31 cellular contexts compared by ENCODE assay signal in the genomic region with DNA sequence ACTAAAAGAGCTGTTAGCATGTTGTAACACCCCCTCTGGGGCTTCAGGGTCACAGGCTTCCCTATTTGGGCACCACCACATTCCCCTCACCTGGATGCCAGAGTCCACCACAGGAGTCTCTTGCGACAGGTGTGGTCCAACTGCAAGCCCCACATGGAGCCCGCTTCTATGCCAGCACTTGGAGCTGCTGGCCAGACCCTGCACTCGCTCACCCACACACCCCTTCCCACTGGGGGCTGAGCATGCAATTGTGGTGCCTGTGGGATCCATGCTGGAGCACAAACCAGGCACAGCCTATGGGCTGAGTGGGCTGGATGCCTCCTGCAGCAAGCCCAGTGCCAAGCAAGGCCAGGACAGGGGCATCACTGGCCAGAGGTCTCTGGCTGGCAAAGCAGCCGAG. TPM values are rescaled to one million over a fixed set of nuclear protein-coding genes. Genes with fewer than 3 reads are reported as not detected.
"Had no signal": no experiment of that assay in that cellular context is flagged by ENCODE, and none has a peak within 500 bp of the region (broad histone marks: within the 10 kb centered on the region; RNA-seq: fewer than 3 reads in every experiment).

No MANE protein-coding gene starts in this region.

- ATAC-seq: left cardiac atrium; left lobe of liver; left ventricle myocardium superior; lower lobe of right lung; natural killer cell; stimulated activated naive B cell treated with anti-CD40 and anti-IgM and Interleukin-4, amounts not matched to agents 10 μg/mL and 1 μg/mL and 100 μg/mL, for 72 hours; stimulated activated naive CD8-positive, alpha-beta T cell treated with anti-CD3 and anti-CD28 coated beads, Interleukin-15, Interleukin-2, amounts not matched to agents 100 U/mL and 50 U/mL, for 24 hours had no signal

- H3K9me3 ChIP-seq: lower lobe of right lung, ovary, right atrium auricular region, right lobe of liver, testis, thyroid gland, transverse colon, vagina had no signal

- H3K36me3 Mint-ChIP-seq: naive B cell; natural killer cell; neural progenitor cell; stimulated activated naive B cell treated with anti-CD40 and anti-IgM and Interleukin-4, amounts not matched to agents 10 μg/mL and 1 μg/mL and 100 μg/mL, for 72 hours had no signal

- H3K27ac ChIP-seq: hepatocyte, lower lobe of right lung, neural progenitor cell, ovary, right atrium auricular region, right lobe of liver, stomach, testis, thyroid gland, transverse colon, vagina had no signal

- H3K27me3 ChIP-seq: hepatocyte, ovary, right atrium auricular region, right lobe of liver, stomach, testis, thyroid gland, transverse colon, vagina had no signal

- H3K4me3 Mint-ChIP-seq: naive B cell; natural killer cell; nephron progenitor cell; neural progenitor cell; stimulated activated naive B cell treated with anti-CD40 and anti-IgM and Interleukin-4, amounts not matched to agents 10 μg/mL and 1 μg/mL and 100 μg/mL, for 72 hours had no signal

- DNase-seq: kidney glomerular epithelial cell; left cardiac atrium; left ventricle myocardium superior; lower lobe of right lung; mammary epithelial cell; mesenchymal stem cell; naive B cell; natural killer cell; nephron progenitor cell; ovary; right lobe of liver; stimulated activated CD4-positive, alpha-beta T cell treated with anti-CD3 and anti-CD28 coated beads, Interleukin-1b, Interleukin-23, amount 100 ng/mL, for 48 hours; stimulated activated CD4-positive, alpha-beta T cell treated with anti-CD3 and anti-CD28 coated beads, Interleukin-4, amount 100 ng/mL, for 1 hour; stimulated activated naive B cell treated with anti-CD40 and anti-IgM and Interleukin-4, amounts not matched to agents 10 μg/mL and 1 μg/mL and 100 μg/mL, for 72 hours; stimulated activated naive CD8-positive, alpha-beta T cell treated with anti-CD3 and anti-CD28 coated beads, Interleukin-15, Interleukin-2, amounts not matched to agents 100 U/mL and 50 U/mL, for 24 hours; stomach; testis; thyroid gland; transverse colon had no signal

- H3K4me1 Mint-ChIP-seq: natural killer cell, nephron progenitor cell, neural progenitor cell had no signal

- H3K4me1 ChIP-seq: lower lobe of right lung, neural progenitor cell, right atrium auricular region, right lobe of liver, stomach, testis, thyroid gland, transverse colon had no signal

- H3K27me3 Mint-ChIP-seq: naive B cell; stimulated activated naive B cell treated with anti-CD40 and anti-IgM and Interleukin-4, amounts not matched to agents 10 μg/mL and 1 μg/mL and 100 μg/mL, for 72 hours had no signal

- H3K27ac Mint-ChIP-seq: natural killer cell; nephron progenitor cell; neural progenitor cell; stimulated activated naive B cell treated with anti-CD40 and anti-IgM and Interleukin-4, amounts not matched to agents 10 μg/mL and 1 μg/mL and 100 μg/mL, for 72 hours had no signal

- H3K9ac ChIP-seq: neural progenitor cell had no signal

- H3K4me3 ChIP-seq: hepatocyte, lower lobe of right lung, neural progenitor cell, ovary, right atrium auricular region, right lobe of liver, smooth muscle cell, stomach, testis, thyroid gland, transverse colon, vagina had no signal

- H3K36me3 ChIP-seq: lower lobe of right lung, neural progenitor cell, ovary, right atrium auricular region, right lobe of liver, stomach, thyroid gland, transverse colon, vagina had no signal

RNA-seq across cellular contexts. Expression of a gene that starts 36.1 kb away (rescaled TPM):
- total RNA-seq: left cardiac atrium, left lobe of liver, left ventricle myocardium superior, lower lobe of right lung, mammary epithelial cell, natural killer cell, omental fat pad, progenitor cell of endocrine pancreas, pulmonary artery endothelial cell, renal cortical epithelial cell, right atrium auricular region, right lobe of liver, skeletal muscle tissue, smooth muscle cell, testis, thyroid gland, urinary bladder, vagina had no signal
